26 cellular contexts compared by ENCODE assay signal in the genomic region with DNA sequence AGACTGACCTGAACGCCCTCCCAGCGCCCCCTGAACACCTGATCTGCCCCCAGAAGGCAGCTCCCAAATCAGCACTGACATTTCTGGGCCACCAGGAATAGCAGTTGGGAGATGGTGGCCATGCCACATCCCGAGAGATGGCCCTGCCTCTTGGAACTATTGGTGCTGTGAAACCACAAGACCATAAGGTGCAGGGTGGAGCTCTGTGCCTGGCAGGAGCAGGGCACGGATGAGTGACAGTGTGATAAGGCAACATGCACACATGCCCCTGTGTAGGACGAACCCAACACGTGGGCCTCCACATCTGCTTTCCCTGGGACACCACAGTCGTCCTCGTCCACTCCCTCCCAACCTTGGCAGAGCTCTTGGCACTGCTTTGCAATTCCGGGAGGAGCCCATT.
"Had no signal": no experiment of that assay in that cellular context is flagged by ENCODE, and none has a peak within 500 bp of the region (broad histone marks: within the 10 kb centered on the region; RNA-seq: fewer than 3 reads in every experiment).

No MANE protein-coding gene starts in this region.

- DNase-seq: activated B cell treated with CpG ODN at 0.5 μM for 24 hours; activated CD4-positive, alpha-beta T cell treated with anti-CD3 and anti-CD28 coated beads, Interleukin-2, amount 50 U/mL, for 1 hour; activated CD8-positive, alpha-beta T cell treated with anti-CD3 and anti-CD28 coated beads for 36 hours; activated T-cell treated with anti-CD3 and anti-CD28 coated beads, Interleukin-2, amount 50 U/mL, for 4 hours; anterior cingulate cortex; cerebellar nuclear complex; colonic mucosa; dorsolateral prefrontal cortex; effector memory CD8-positive, alpha-beta T cell; erythroblast; gastrocnemius medialis; glutamatergic neuron; mammary epithelial cell; ovary; stimulated activated CD4-positive, alpha-beta T cell treated with anti-CD3 and anti-CD28 coated beads, Interleukin-1b, Interleukin-23, amount 100 ng/mL, for 48 hours; stimulated activated CD4-positive, alpha-beta T cell treated with anti-CD3 and anti-CD28 coated beads, Interleukin-4, amount 100 ng/mL, for 4 hours; stimulated activated CD8-positive, alpha-beta memory T cell treated with anti-CD3 and anti-CD28 coated beads, Interleukin-4, amount 100 ng/mL, for 48 hours; stimulated activated naive CD8-positive, alpha-beta T cell treated with anti-CD3 and anti-CD28 coated beads, Interleukin-15, amount 100 ng/mL, for 72 hours; substantia nigra had no signal

- H3K27ac ChIP-seq: cardiac muscle cell, colonic mucosa, gastrocnemius medialis, hepatocyte, ovary, upper lobe of left lung, vagina had no signal

- H3K36me3 ChIP-seq: cardiac muscle cell, colonic mucosa, gastrocnemius medialis, ovary, upper lobe of left lung, vagina had no signal

- H3K79me2 ChIP-seq: hepatocyte had no signal

- ATAC-seq: activated CD8-positive, alpha-beta T cell treated with anti-CD3 and anti-CD28 coated beads for 36 hours; activated T-cell treated with anti-CD3 and anti-CD28 coated beads, Interleukin-2, amount 50 U/mL, for 4 hours; activated T-helper 17 cell treated with anti-CD3 and anti-CD28 coated beads, Interleukin-2, amount 50 U/mL, for 72 hours; effector memory CD8-positive, alpha-beta T cell; gastrocnemius medialis; stimulated activated memory B cell treated with anti-CD40 and anti-IgM and Interleukin-4, amounts not matched to agents 10 μg/mL and 1 μg/mL and 100 μg/mL, for 72 hours; stimulated activated naive CD8-positive, alpha-beta T cell treated with anti-CD3 and anti-CD28 coated beads, Interleukin-15, amount 100 ng/mL, for 72 hours had no signal

- H2AFZ ChIP-seq: hepatocyte had no signal

- H3K4me1 ChIP-seq: colonic mucosa had no signal

- H3K4me3 ChIP-seq: cardiac muscle cell, colonic mucosa, dorsolateral prefrontal cortex, gastrocnemius medialis, hepatocyte, ovary, smooth muscle cell, upper lobe of left lung, vagina had no signal

- H3K9me3 ChIP-seq: colonic mucosa, gastrocnemius medialis, ovary, upper lobe of left lung, vagina had no signal

- H3K4me2 ChIP-seq: hepatocyte had no signal

- H3K27me3 ChIP-seq: cardiac muscle cell, colonic mucosa, dorsolateral prefrontal cortex, gastrocnemius medialis, ovary, upper lobe of left lung, vagina had no signal
